Comparison of ENCODE assay signal across 9 cellular contexts in the genomic region with DNA sequence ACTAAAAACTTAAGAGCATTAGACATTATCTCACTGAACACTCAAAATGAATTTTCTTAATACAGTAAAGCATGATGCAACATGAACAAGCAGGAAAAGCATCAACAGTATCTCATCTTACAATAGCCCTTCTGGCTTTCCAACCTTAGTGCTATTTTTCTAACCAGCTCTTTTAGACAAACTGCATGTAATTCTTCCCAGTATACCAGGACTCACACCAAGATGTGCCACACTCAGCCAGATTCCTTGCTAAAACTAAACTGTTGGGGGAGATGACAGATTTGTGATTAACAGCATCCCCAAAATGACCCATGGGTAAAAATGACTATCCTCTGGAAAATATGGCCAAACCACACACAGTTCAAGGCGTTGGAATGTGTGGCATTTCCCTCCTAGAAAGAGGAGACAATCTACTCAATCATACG. TPM values are rescaled to one million over a fixed set of nuclear protein-coding genes. Genes with fewer than 3 reads are reported as not detected.
DNase-seq lines count a peak whose midpoint lies in the region; ATAC-seq and TF ChIP-seq lines count a peak whose summit lies in the region.
"Had no signal": no experiment of that assay in that cellular context is flagged by ENCODE, and none has a peak within 500 bp of the region (broad histone marks: within the 10 kb centered on the region; RNA-seq: fewer than 3 reads in every experiment).

No MANE protein-coding gene starts in this region.

- H3K9me3 Mint-ChIP-seq in stimulated activated memory B cell treated with anti-CD40 and anti-IgM and Interleukin-4, amounts not matched to agents 10 μg/mL and 1 μg/mL and 100 μg/mL, for 72 hours, result no peaks in the 10 kb centered on the region

- H3K4me3 Mint-ChIP-seq in stimulated activated memory B cell treated with anti-CD40 and anti-IgM and Interleukin-4, amounts not matched to agents 10 μg/mL and 1 μg/mL and 100 μg/mL, for 72 hours, result no peak overlapping the region

- H3K4me1 Mint-ChIP-seq in stimulated activated memory B cell treated with anti-CD40 and anti-IgM and Interleukin-4, amounts not matched to agents 10 μg/mL and 1 μg/mL and 100 μg/mL, for 72 hours, result no peaks in the 10 kb centered on the region

- no peaks in the 10 kb centered on the region for H3K27me3 Mint-ChIP-seq in stimulated activated memory B cell treated with anti-CD40 and anti-IgM and Interleukin-4, amounts not matched to agents 10 μg/mL and 1 μg/mL and 100 μg/mL, for 72 hours

- no peak overlapping the region for H3K27ac Mint-ChIP-seq in stimulated activated memory B cell treated with anti-CD40 and anti-IgM and Interleukin-4, amounts not matched to agents 10 μg/mL and 1 μg/mL and 100 μg/mL, for 72 hours

- no peak for TF ChIP-seq CTCF in omental fat pad (IDR thresholded peaks at IDR 0.05)

- peak; percentile 66 for ATAC-seq in omental fat pad (ENCODE audit: low FRiP score)
- no peak for ATAC-seq in stimulated activated memory B cell treated with anti-CD40 and anti-IgM and Interleukin-4, amounts not matched to agents 10 μg/mL and 1 μg/mL and 100 μg/mL, for 72 hours
- ATAC-seq in GM18498 (IDR thresholded peaks at IDR 0.05; ENCODE audit: unreplicated experiment), result no peak

- peak; percentile 86 for DNase-seq in Daoy (ENCODE audit: low read depth)
- DNase-seq in RKO (ENCODE audit: low spot score), result peak; percentile 75
- peak; percentile 52 for DNase-seq in epidermal melanocyte (ENCODE audit: insufficient read length, low spot score)
- no peak for DNase-seq in omental fat pad (ENCODE audit: low spot score)
- DNase-seq in NCI-H524 treated with DMSO at 0.1 percent for 48 hours (lab: John Stamatoyannopoulos, UW), result no peak
- DNase-seq in nucleus accumbens (lab: John Stamatoyannopoulos, UW), result no peak
- DNase-seq: GOT3 had no signal

- peaks cover 16% of the 10 kb centered on the region for H3K36me3 Mint-ChIP-seq in stimulated activated memory B cell treated with anti-CD40 and anti-IgM and Interleukin-4, amounts not matched to agents 10 μg/mL and 1 μg/mL and 100 μg/mL, for 72 hours

RNA-seq across cellular contexts. Expression of gene PWWP2A, which starts 36.2 kb away (rescaled TPM):
- total RNA-seq in Daoy (2014; rRNA removed; shearing (Covaris generic)), result 21.5 and 37.7 TPM in 2 replicates
- 10 to 100 TPM; 18.3 to 47.4 (median 24.4) TPM for total RNA-seq in omental fat pad

Comparison
In these comparisons a context has a peak if more than half of its experiments do, and no peak if none do; other contexts are left out.
1. DNase-seq: peak in Daoy (single experiment), RKO (single experiment) and epidermal melanocyte (single experiment); none in omental fat pad (single experiment), NCI-H524 treated with DMSO at 0.1 percent for 48 hours (single experiment) and nucleus accumbens (0 of 56).